In genomic region chr18:9766076-9766481, GRCh38 we compare ENCODE assay signal across 16 cellular contexts. TPM values are rescaled to one million over a fixed set of nuclear protein-coding genes. Genes with fewer than 3 reads are reported as not detected.
A peak's percentile ranks its signal among the peaks of the same experiment; 100 is the strongest.
DNase-seq lines count a peak whose midpoint lies in the region; ATAC-seq and TF ChIP-seq lines count a peak whose summit lies in the region.
"Had no signal": no experiment of that assay in that cellular context is flagged by ENCODE, and none has a peak within 500 bp of the region (broad histone marks: within the 10 kb centered on the region; RNA-seq: fewer than 3 reads in every experiment).

No MANE protein-coding gene starts in this region.

- H3K79me2 ChIP-seq in SK-N-SH (ENCODE audit: insufficient read depth), result peaks cover 40% of the 10 kb centered on the region; the same call in 1 of the 2 replicates

- no peak overlapping the region for H3K27ac ChIP-seq in foreskin keratinocyte
- no peak overlapping the region for H3K27ac ChIP-seq in SK-N-SH (ENCODE audit: low read depth in 2 of 2, low read length in 1 of 2)
- H3K27ac ChIP-seq in gastrocnemius medialis, result no peak overlapping the region
- H3K27ac ChIP-seq: cardiac muscle cell had no signal

- 68% methylated on average over 6 of the region's 11 CpGs for WGBS in SK-N-SH (ENCODE audit: low lambda C conversion rate)

- no peak for TF ChIP-seq POLR2A in gastrocnemius medialis (IDR thresholded peaks at IDR 0.05)

- H3K4me3 ChIP-seq in SK-N-SH (ENCODE audit: low read depth in 2 of 2, low read length in 1 of 2) (no peak overlapping the region), gastrocnemius medialis (no peak overlapping the region)
- H3K4me3 ChIP-seq: cardiac muscle cell had no signal

- H3K9me2 ChIP-seq in SK-N-SH, result no peaks in the 10 kb centered on the region

- CTCF ChIA-PET in SK-N-SH (lab: Yijun Ruan, JAX), result interaction anchor here (0.9 kb wide), 1 partner anchor 75 kb away, joined by 4 read pairs; no protein-coding TSS in a partner anchor

- ATAC-seq in foreskin keratinocyte (peak; percentile 54), omental fat pad (ENCODE audit: low FRiP score) (peak; percentile 44), GM18502 (IDR thresholded peaks at IDR 0.05; ENCODE audit: poor library complexity, unreplicated experiment) (no peak), HG03571 (IDR thresholded peaks at IDR 0.05; ENCODE audit: unreplicated experiment) (no peak), gastrocnemius medialis (no peak)
- ATAC-seq: naive thymus-derived CD4-positive, alpha-beta T cell had no signal

- H2AFZ ChIP-seq in SK-N-SH (ENCODE audit: low read depth), result no peak overlapping the region

- H3K36me3 ChIP-seq in SK-N-SH (replicated peaks in 1 of 2; ENCODE audit: control insufficient read depth in 1 of 2, insufficient read depth in 2 of 2, low read length in 1 of 2) (no peaks in the 10 kb centered on the region), gastrocnemius medialis (no peaks in the 10 kb centered on the region)
- H3K36me3 ChIP-seq: cardiac muscle cell had no signal

- H3K9me3 ChIP-seq in SK-N-SH (no peaks in the 10 kb centered on the region), gastrocnemius medialis (no peaks in the 10 kb centered on the region)

- TF ChIP-seq CTCF in foreskin keratinocyte (conservative IDR thresholded peaks at IDR 0.05), result no peak
- TF ChIP-seq CTCF in omental fat pad (IDR thresholded peaks at IDR 0.05), result no peak
- no peak for TF ChIP-seq CTCF in SK-N-SH (IDR thresholded peaks at IDR 0.05)
- TF ChIP-seq CTCF in gastrocnemius medialis (IDR thresholded peaks at IDR 0.05 in 4 of 5, conservative IDR thresholded peaks at IDR 0.05 in 1 of 5), result no peak

- no peak for TF ChIP-seq RAD21 in SK-N-SH (IDR thresholded peaks at IDR 0.05; ENCODE audit: low read length)

- H3K4me1 ChIP-seq in foreskin keratinocyte (no peaks in the 10 kb centered on the region), SK-N-SH (ENCODE audit: control insufficient read depth in 1 of 2, insufficient read depth in 2 of 2, low read depth in 1 of 2, low read length in 1 of 2) (no peaks in the 10 kb centered on the region), gastrocnemius medialis (no peaks in the 10 kb centered on the region)

- POLR2A ChIA-PET in SK-N-SH (lab: Yijun Ruan, JAX), result no interaction called here

- H3K27me3 ChIP-seq in foreskin keratinocyte (no peaks in the 10 kb centered on the region), SK-N-SH (ENCODE audit: insufficient read depth) (no peaks in the 10 kb centered on the region), gastrocnemius medialis (no peaks in the 10 kb centered on the region)
- H3K27me3 ChIP-seq: cardiac muscle cell had no signal

- no peak for TF ChIP-seq EP300 in SK-N-SH (IDR thresholded peaks at IDR 0.05; ENCODE audit: borderline replicate concordance in 1 of 2, low read depth in 1 of 2, low read length in 1 of 2)

- no peaks in the 10 kb centered on the region for H4K20me1 ChIP-seq in SK-N-SH (ENCODE audit: insufficient read depth)

- DNase-seq in Ammon's horn (ENCODE audit: low spot score) (peak; percentile 40), KBM-7 (peak; percentile 28), foreskin keratinocyte (no peak), omental fat pad (ENCODE audit: low spot score) (no peak), SK-N-SH (no peak), gastrocnemius medialis (no peak)
- DNase-seq: ACHN; activated CD4-positive, alpha-beta T cell treated with anti-CD3 and anti-CD28 coated beads for 1 hour; EL; erythroblast; HCEC 1CT; naive thymus-derived CD4-positive, alpha-beta T cell; stimulated activated CD4-positive, alpha-beta T cell treated with anti-CD3 and anti-CD28 coated beads, Interleukin-12 subunit alpha, Interleukin-12 subunit beta, amount 100 ng/mL, for 4 hours had no signal

- intact Hi-C loops in gastrocnemius medialis (cut with DNase I; ENCODE audit: low total_unique reads), result no loop called here

- H3K4me2 ChIP-seq in SK-N-SH, result no peak overlapping the region

- no peak overlapping the region for H3K9ac ChIP-seq in SK-N-SH

- H3F3A ChIP-seq in SK-N-SH (replicated peaks; ENCODE audit: insufficient read depth), result peaks cover 6% of the 10 kb centered on the region

- in situ Hi-C loops in KBM-7 (cut with MboI; ENCODE audit: low pct_unique_long_range_greater_than_20kb, low sequenced_read_pairs), result no loop called here
- in situ Hi-C loops in gastrocnemius medialis (cut with MboI; ENCODE audit: low sequenced_read_pairs in 4 of 4), result no loop called here

TF ChIP-seq in SK-N-SH, 30 proteins besides CTCF, POLR2A, EP300 and RAD21:
- TF ChIP-seq MXI1 (IDR thresholded peaks at IDR 0.05; ENCODE audit: low read depth, low read length), result no peak
- TF ChIP-seq YY1 (IDR thresholded peaks at IDR 0.05; ENCODE audit: low read depth), result no peak

RNA-seq across cellular contexts. Expression of gene RAB31, which starts 58.0 kb away (rescaled TPM):
- total RNA-seq in foreskin keratinocyte (35.2 and 51.7 TPM in 2 replicates), omental fat pad (10 to 100 TPM; 51.1 to 79.3 (median 67.9) TPM), gastrocnemius medialis (1 to 10 TPM; 3.2 to 7.1 (median 4.4) TPM)
- polyA plus RNA-seq in foreskin keratinocyte (19.1 and 23.9 TPM in 2 replicates), SK-N-SH (2012; rRNA removed) (22.4 and 23.0 TPM in 2 replicates)
- polyA plus RNA-seq in SK-N-SH (2012; cell fraction: cytosol; rRNA removed), result 30.5 and 34.5 TPM in 2 replicates
- 17.8 and 28.6 TPM in 2 replicates for polyA plus RNA-seq in SK-N-SH (2012; cell fraction: nucleus; rRNA removed)

Comparison
In these comparisons a context has a peak if more than half of its experiments do, and no peak if none do; other contexts are left out.
1. DNase-seq: peak in Ammon's horn (single experiment) and KBM-7 (single experiment); none in foreskin keratinocyte (0 of 2), omental fat pad (single experiment), SK-N-SH (single experiment) and gastrocnemius medialis (0 of 2).
2. ATAC-seq: peak in foreskin keratinocyte (single experiment) and omental fat pad (single experiment); none in GM18502 (single experiment), HG03571 (single experiment) and gastrocnemius medialis (0 of 2).